ENCODE assay signal across 9 cellular contexts in genomic region chr2:11465110-11465484, GRCh38. TPM values are rescaled to one million over a fixed set of nuclear protein-coding genes. Genes with fewer than 3 reads are reported as not detected.
A peak's percentile ranks its signal among the peaks of the same experiment; 100 is the strongest.
DNase-seq lines count a peak whose midpoint lies in the region; ATAC-seq, FAIRE-seq and TF ChIP-seq lines count a peak whose summit lies in the region.
"Had no signal": no experiment of that assay in that cellular context is flagged by ENCODE, and none has a peak within 500 bp of the region (broad histone marks: within the 10 kb centered on the region; RNA-seq: fewer than 3 reads in every experiment).

No MANE protein-coding gene starts in this region.

- WGBS in tibial nerve, 2 donors, result 42 to 51% methylated on average over 6 of the region's 6 CpGs

- peaks cover 40% of the 10 kb centered on the region for H3K4me1 Mint-ChIP-seq in activated T-cell treated with anti-CD3 and anti-CD28 coated beads, Interleukin-2, amount 50 U/mL, for 72 hours (ENCODE audit: low read depth)

- TF ChIP-seq EP300 in tibial nerve (IDR thresholded peaks at IDR 0.05), result no peak

- H3K27me3 Mint-ChIP-seq in activated T-cell treated with anti-CD3 and anti-CD28 coated beads, Interleukin-2, amount 50 U/mL, for 72 hours (ENCODE audit: low read depth), result no peaks in the 10 kb centered on the region

- TF ChIP-seq POLR2A in tibial nerve (IDR thresholded peaks at IDR 0.05) (no peak), GM12892 (IDR thresholded peaks at IDR 0.05; ENCODE audit: low read depth, low read length) (no peak)

- H3K27ac ChIP-seq in lower lobe of right lung (peak overlapping the region; percentile 87), tibial nerve (peak overlapping the region in 3 of 4 donors; percentile 79 to 96 (median 93))

- H3K9me3 Mint-ChIP-seq in activated T-cell treated with anti-CD3 and anti-CD28 coated beads, Interleukin-2, amount 50 U/mL, for 72 hours, result no peaks in the 10 kb centered on the region

- in situ Hi-C loops in astrocyte of the spinal cord (cut with HindIII; ENCODE audit: low sequenced_read_pairs), result no loop called here

- FAIRE-seq in GM12892 (lab: Jason Lieb, UNC), result no peak
- FAIRE-seq: endometrium had no signal

- H3K9me3 ChIP-seq in lower lobe of right lung (no peaks in the 10 kb centered on the region), tibial nerve (no peaks in the 10 kb centered on the region)

- H3K36me3 ChIP-seq in lower lobe of right lung (no peaks in the 10 kb centered on the region), tibial nerve (peaks cover 0 to 5% (median 0%) of the 10 kb centered on the region in 3 donors)

- DNase-seq in activated T-cell treated with anti-CD3 and anti-CD28 coated beads, Interleukin-2, amount 50 U/mL, for 72 hours, result no peak
- DNase-seq in activated T-cell treated with anti-CD3 and anti-CD28 coated beads, Interleukin-2, amount 50 U/mL, for 1 hour, result no peak
- DNase-seq in astrocyte of the spinal cord (ENCODE audit: low read depth, low spot score) (no peak), lower lobe of right lung (no peak), tibial nerve (ENCODE audit: low spot score in 2 of 2) (no peak), GM12892 (ENCODE audit: insufficient read length) (no peak), NCI-H345 treated with DMSO at 0.1 percent for 48 hours (lab: John Stamatoyannopoulos, UW; ENCODE audit: unreplicated experiment) (no peak)

- peak overlapping the region; percentile 90 for H3K27ac Mint-ChIP-seq in activated T-cell treated with anti-CD3 and anti-CD28 coated beads, Interleukin-2, amount 50 U/mL, for 72 hours

- peak overlapping the region; percentile 67 for H3K4me3 ChIP-seq in astrocyte of the spinal cord (ENCODE audit: low read depth, low read length)
- H3K4me3 ChIP-seq in lower lobe of right lung, result peak overlapping the region; percentile 87
- H3K4me3 ChIP-seq in tibial nerve, result peak overlapping the region; percentile 53 to 91 (median 82)

- peaks cover 6 to 17% of the 10 kb centered on the region in 2 donors for H3K36me3 Mint-ChIP-seq in activated T-cell treated with anti-CD3 and anti-CD28 coated beads, Interleukin-2, amount 50 U/mL, for 72 hours (ENCODE audit: insufficient read depth in 2 of 2)

- H3K4me3 Mint-ChIP-seq in activated T-cell treated with anti-CD3 and anti-CD28 coated beads, Interleukin-2, amount 50 U/mL, for 72 hours, result peak overlapping the region; percentile 94 to 95

- peaks cover 32% of the 10 kb centered on the region for H3K4me1 ChIP-seq in lower lobe of right lung
- H3K4me1 ChIP-seq in tibial nerve, result peaks cover 0 to 59% (median 20%) of the 10 kb centered on the region in 4 donors

- intact Hi-C loops in lower lobe of right lung (cut with DNase I), result no loop called here

- H3K27me3 ChIP-seq in lower lobe of right lung (ENCODE audit: low read depth), result no peaks in the 10 kb centered on the region
- H3K27me3 ChIP-seq in tibial nerve, result no peaks in the 10 kb centered on the region

- ATAC-seq in activated T-cell treated with anti-CD3 and anti-CD28 coated beads, Interleukin-2, amount 50 U/mL, for 72 hours (replicated peaks in 1 of 2), result no peak
- ATAC-seq in lower lobe of right lung, result no peak
- no peak for ATAC-seq in GM21528 (IDR thresholded peaks at IDR 0.05; ENCODE audit: low FRiP score, unreplicated experiment)

- TF ChIP-seq CTCF in astrocyte of the spinal cord (IDR thresholded peaks at IDR 0.05; ENCODE audit: low read depth, low read length) (no peak), lower lobe of right lung (IDR thresholded peaks at IDR 0.05) (no peak), tibial nerve (IDR thresholded peaks at IDR 0.05) (no peak)

RNA-seq across cellular contexts. Expression of gene E2F6, which starts 0.9 kb away (rescaled TPM):
- total RNA-seq in activated T-cell treated with anti-CD3 and anti-CD28 coated beads, Interleukin-2, amount 50 U/mL, for 72 hours, result 1 to 10 TPM; 6.8 to 8.3 TPM
- total RNA-seq in lower lobe of right lung (12.3 TPM), tibial nerve (10 to 100 TPM; 10.9 to 16.5 (median 13.8) TPM)
- polyA plus RNA-seq in GM12892 (2012; ENCODE audit: missing spikeins), result 8.1 TPM
